ENCODE assay signal across 23 cellular contexts in genomic region chr22:35486116-35486631, GRCh38. TPM values are rescaled to one million over a fixed set of nuclear protein-coding genes. Genes with fewer than 3 reads are reported as not detected.
DNase-seq lines count a peak whose midpoint lies in the region; ATAC-seq and TF ChIP-seq lines count a peak whose summit lies in the region.
"Had no signal": no experiment of that assay in that cellular context is flagged by ENCODE, and none has a peak within 500 bp of the region (broad histone marks: within the 10 kb centered on the region; RNA-seq: fewer than 3 reads in every experiment).

No MANE protein-coding gene starts in this region.

- peaks cover 21% of the 10 kb centered on the region for H3K27me3 Mint-ChIP-seq in chondrocyte (ENCODE audit: low read depth)

- no peaks in the 10 kb centered on the region for H3K9me3 ChIP-seq in HEK293 (ENCODE audit: control insufficient read depth, insufficient read depth, low read depth, low read length)
- peaks cover 0 to 2% of the 10 kb centered on the region in 2 donors for H3K9me3 ChIP-seq in neuronal stem cell (replicated peaks in 1 of 2; ENCODE audit: control insufficient read depth in 2 of 2, insufficient read depth in 1 of 2, low read depth in 1 of 2, low read length in 2 of 2)
- peaks cover 0 to 3% (median 0%) of the 10 kb centered on the region in 8 donors for H3K9me3 ChIP-seq in spleen
- H3K9me3 ChIP-seq: BE2C, HAP-1 had no signal

- H3K4me1 ChIP-seq in HEK293 (ENCODE audit: control insufficient read depth, insufficient read depth, low read length) (no peaks in the 10 kb centered on the region; the same call in 1 of the 2 replicates), neuronal stem cell (ENCODE audit: control insufficient read depth in 2 of 2, insufficient read depth in 1 of 2, low read depth in 1 of 2, low read length in 2 of 2) (peaks cover 0 to 5% of the 10 kb centered on the region in 2 donors), spleen (peaks cover 0 to 2% (median under 1%) of the 10 kb centered on the region in 6 donors)
- H3K4me1 ChIP-seq: A549, HAP-1 had no signal

- no peak overlapping the region for H3K18ac ChIP-seq in neuronal stem cell (ENCODE audit: low read length)

- H3K27ac ChIP-seq in HEK293 (ENCODE audit: extremely low read depth, low read depth, low read length) (no peak overlapping the region), neuronal stem cell (replicated peaks; ENCODE audit: low read length) (no peak overlapping the region), spleen (no peak overlapping the region)
- H3K27ac ChIP-seq: A549; BLaER1 treated with 17β-estradiol and CSF1 and Interleukin-3, amounts not matched to agents 10 nM and 100 nM had no signal

- H3K23ac ChIP-seq in neuronal stem cell (ENCODE audit: low read depth, low read length, poor library complexity), result no peak overlapping the region

- H3K4me2 ChIP-seq in neuronal stem cell (ENCODE audit: insufficient read depth, low read length, poor library complexity, severe bottlenecking), result no peak overlapping the region
- H3K4me2 ChIP-seq: A549; BLaER1 treated with 17β-estradiol and CSF1 and Interleukin-3, amounts not matched to agents 10 nM and 100 nM had no signal

- H4K8ac ChIP-seq in neuronal stem cell (ENCODE audit: low read depth, low read length), result no peak overlapping the region

- WGBS in neuronal stem cell (ENCODE audit: extremely low coverage in 2 of 2, insufficient read length in 2 of 2, insufficient replicate concordance in 1 of 2), 2 donors, result no CpG with 5 or more reads among the region's 11 CpGs
- 82 to 94% (median 89%) methylated on average over 11 of the region's 11 CpGs for WGBS in spleen, 5 donors

- H3K27me3 ChIP-seq in neuronal stem cell (ENCODE audit: control insufficient read depth in 3 of 3, insufficient read depth in 3 of 3, low read depth in 1 of 3, low read length in 3 of 3) (peaks cover 0 to 28% (median 2%) of the 10 kb centered on the region in 3 experiments), spleen (replicated peaks in 1 of 7) (peaks cover 0 to 28% (median 0%) of the 10 kb centered on the region in 7 donors)
- H3K27me3 ChIP-seq: BE2C had no signal

- no peaks in the 10 kb centered on the region for H3K36me3 Mint-ChIP-seq in chondrocyte (ENCODE audit: low read depth)
- H3K36me3 Mint-ChIP-seq: CD14-positive monocyte; CD8-positive, alpha-beta memory T cell had no signal

- H3K4me3 ChIP-seq in HEK293 (ENCODE audit: low read depth, low read length) (no peak overlapping the region), neuronal stem cell (ENCODE audit: low read length in 2 of 2) (peak overlapping the region in 1 of 2 donors; percentile 41), spleen (no peak overlapping the region)
- H3K4me3 ChIP-seq: A549; BLaER1 treated with 17β-estradiol and CSF1 and Interleukin-3, amounts not matched to agents 10 nM and 100 nM; HAP-1 had no signal

- no peak overlapping the region for H2BK5ac ChIP-seq in neuronal stem cell (ENCODE audit: low read length)

- CTCF ChIA-PET in HEK293 (lab: Yijun Ruan, JAX), result interaction anchor here (1.7 kb wide), 1 partner anchor 97 kb away, joined by 4 read pairs; no protein-coding TSS in a partner anchor

- peaks cover 3% of the 10 kb centered on the region for H3K9me3 Mint-ChIP-seq in chondrocyte (ENCODE audit: low read depth)
- H3K9me3 Mint-ChIP-seq: CD4-positive, alpha-beta T cell had no signal

- H4K91ac ChIP-seq in neuronal stem cell (ENCODE audit: low read depth, low read length, poor library complexity), result no peak overlapping the region

- no peak overlapping the region for H2AFZ ChIP-seq in neuronal stem cell (ENCODE audit: low read length)

- intact Hi-C loops in spleen (cut with DNase I; ENCODE audit: low total_unique reads), result no loop called here

- H3K4ac ChIP-seq in neuronal stem cell (ENCODE audit: low read length), result no peak overlapping the region

- no peak for ATAC-seq in GM19455 (IDR thresholded peaks at IDR 0.05; ENCODE audit: unreplicated experiment)
- ATAC-seq in GM18505 (IDR thresholded peaks at IDR 0.05; ENCODE audit: unreplicated experiment), result no peak
- ATAC-seq: A549 had no signal

- no peak overlapping the region for H2BK12ac ChIP-seq in neuronal stem cell (ENCODE audit: low read length)

- DNase-seq in chondrocyte (ENCODE audit: low spot score) (peak; percentile 48), neuronal stem cell (ENCODE audit: low spot score) (no peak), spleen (peak; percentile 18), NOMO-1 treated with DMSO at 0.1 percent for 48 hours (lab: John Stamatoyannopoulos, UW; ENCODE audit: unreplicated experiment) (no peak)
- DNase-seq: 8988T; ACHN; AML-193; BE2C; CD4-positive, alpha-beta T cell; CD8-positive, alpha-beta memory T cell; DMS 273 treated with DMSO at 0.1 percent for 48 hours; DMS53; DMS79 treated with DMSO at 0.1 percent for 48 hours; GF-D8; GOT3 had no signal

- no peak overlapping the region for H3K9ac ChIP-seq in neuronal stem cell (ENCODE audit: low read depth, low read length, poor library complexity)
- H3K9ac ChIP-seq: BLaER1 treated with 17β-estradiol and CSF1 and Interleukin-3, amounts not matched to agents 10 nM and 100 nM had no signal

- no peak overlapping the region for H2BK120ac ChIP-seq in neuronal stem cell (ENCODE audit: low read depth, low read length)

- H3K79me1 ChIP-seq in neuronal stem cell (ENCODE audit: low read depth, low read length), result no peaks in the 10 kb centered on the region

- POLR2A ChIA-PET in HEK293 (lab: Yijun Ruan, JAX), result no interaction called here

- TF ChIP-seq CTCF in HEK293 (tag by site-specific recombination; IDR thresholded peaks at IDR 0.05) (no peak), chondrocyte (IDR thresholded peaks at IDR 0.05) (no peak), spleen (IDR thresholded peaks at IDR 0.05 in 8 of 11, conservative IDR thresholded peaks at IDR 0.05 in 3 of 11) (no peak)

- no peaks in the 10 kb centered on the region for H3K36me3 ChIP-seq in HEK293 (ENCODE audit: control insufficient read depth in 2 of 2, insufficient read depth in 1 of 2, low read length in 2 of 2)
- no peaks in the 10 kb centered on the region for H3K36me3 ChIP-seq in neuronal stem cell (replicated peaks in 1 of 2; ENCODE audit: control insufficient read depth in 2 of 2, insufficient read depth in 2 of 2, low read length in 2 of 2)
- H3K36me3 ChIP-seq in spleen, result no peaks in the 10 kb centered on the region
- H3K36me3 ChIP-seq: BE2C; BLaER1 treated with 17β-estradiol and CSF1 and Interleukin-3, amounts not matched to agents 10 nM and 100 nM; HAP-1 had no signal

- TF ChIP-seq POLR2A in spleen (IDR thresholded peaks at IDR 0.05), result no peak
- TF ChIP-seq POLR2A in GM18505 (IDR thresholded peaks at IDR 0.05; ENCODE audit: borderline replicate concordance, extremely low read depth, insufficient read depth, insufficient read length), result no peak

- peaks cover 3% of the 10 kb centered on the region for H3K4me1 Mint-ChIP-seq in chondrocyte (ENCODE audit: low read depth)

- no peak overlapping the region for H2AK5ac ChIP-seq in neuronal stem cell (ENCODE audit: low read depth, low read length)

- H3K4me3 Mint-ChIP-seq in chondrocyte (ENCODE audit: unreplicated experiment), result no peak overlapping the region
- H3K4me3 Mint-ChIP-seq: CD14-positive monocyte; CD4-positive, alpha-beta T cell; CD8-positive, alpha-beta memory T cell had no signal

- peak overlapping the region; percentile 30 for H2BK15ac ChIP-seq in neuronal stem cell (ENCODE audit: low read length)

- H3K27ac Mint-ChIP-seq in chondrocyte (ENCODE audit: unreplicated experiment), result no peak overlapping the region
- H3K27ac Mint-ChIP-seq: CD4-positive, alpha-beta T cell; CD8-positive, alpha-beta memory T cell had no signal

- no peak overlapping the region for H3K14ac ChIP-seq in neuronal stem cell (ENCODE audit: low read length)

TF ChIP-seq in HEK293, 187 proteins besides CTCF, POLR2A, EP300 and RAD21:
- no peak for TF ChIP-seq MYNN (tag by site-specific recombination; IDR thresholded peaks at IDR 0.05; ENCODE audit: borderline replicate concordance)
- TF ChIP-seq, protein P1, sequence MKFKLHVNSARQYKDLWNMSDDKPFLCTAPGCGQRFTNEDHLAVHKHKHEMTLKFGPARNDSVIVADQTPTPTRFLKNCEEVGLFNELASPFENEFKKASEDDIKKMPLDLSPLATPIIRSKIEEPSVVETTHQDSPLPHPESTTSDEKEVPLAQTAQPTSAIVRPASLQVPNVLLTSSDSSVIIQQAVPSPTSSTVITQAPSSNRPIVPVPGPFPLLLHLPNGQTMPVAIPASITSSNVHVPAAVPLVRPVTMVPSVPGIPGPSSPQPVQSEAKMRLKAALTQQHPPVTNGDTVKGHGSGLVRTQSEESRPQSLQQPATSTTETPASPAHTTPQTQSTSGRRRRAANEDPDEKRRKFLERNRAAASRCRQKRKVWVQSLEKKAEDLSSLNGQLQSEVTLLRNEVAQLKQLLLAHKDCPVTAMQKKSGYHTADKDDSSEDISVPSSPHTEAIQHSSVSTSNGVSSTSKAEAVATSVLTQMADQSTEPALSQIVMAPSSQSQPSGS (tag by site-specific recombination; IDR thresholded peaks at IDR 0.05; ENCODE audit: low read depth), result peak; percentile 22; the same call in 1 of the 2 replicates
- TF ChIP-seq, protein P2, sequence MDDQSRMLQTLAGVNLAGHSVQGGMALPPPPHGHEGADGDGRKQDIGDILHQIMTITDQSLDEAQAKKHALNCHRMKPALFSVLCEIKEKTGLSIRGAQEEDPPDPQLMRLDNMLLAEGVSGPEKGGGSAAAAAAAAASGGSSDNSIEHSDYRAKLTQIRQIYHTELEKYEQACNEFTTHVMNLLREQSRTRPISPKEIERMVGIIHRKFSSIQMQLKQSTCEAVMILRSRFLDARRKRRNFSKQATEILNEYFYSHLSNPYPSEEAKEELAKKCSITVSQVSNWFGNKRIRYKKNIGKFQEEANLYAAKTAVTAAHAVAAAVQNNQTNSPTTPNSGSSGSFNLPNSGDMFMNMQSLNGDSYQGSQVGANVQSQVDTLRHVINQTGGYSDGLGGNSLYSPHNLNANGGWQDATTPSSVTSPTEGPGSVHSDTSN (CRISPR knock-in tag; IDR thresholded peaks at IDR 0.05), result no peak

RNA-seq across cellular contexts. Expression of gene RASD2, which starts 54.5 kb away (rescaled TPM):
- total RNA-seq in chondrocyte, result 0.27 to 0.28 TPM in 2 of 3 replicates, not detected in the other
- polyA plus RNA-seq in neuronal stem cell (2013, experiment 1 of 2), result 0.29 TPM
- polyA plus RNA-seq in neuronal stem cell (2013, experiment 2 of 2), result 0.28 TPM
- under 1 TPM in 4 of 7 donors, not detected in 3; 0.14 to 0.44 (median 0.22) TPM for total RNA-seq in spleen
- polyA plus RNA-seq in spleen, result under 1 TPM; 0.04 to 0.24 (median 0.13) TPM
- total RNA-seq: G401 had no signal
- polyA plus RNA-seq: CD14-positive monocyte; CD8-positive, alpha-beta memory T cell had no signal

Comparison
In these comparisons a context has a peak if more than half of its experiments do, and no peak if none do; other contexts are left out.
1. DNase-seq: peak in chondrocyte (single experiment) and spleen (single experiment); none in neuronal stem cell (single experiment) and NOMO-1 treated with DMSO at 0.1 percent for 48 hours (single experiment).